In genomic region chr17:59110973-59111372, GRCh38 we compare ENCODE assay signal across 24 cellular contexts.
"Had no signal": no experiment of that assay in that cellular context is flagged by ENCODE, and none has a peak within 500 bp of the region (broad histone marks: within the 10 kb centered on the region; RNA-seq: fewer than 3 reads in every experiment).

No MANE protein-coding gene starts in this region.

- FAIRE-seq: colon, endometrium, islet of Langerhans had no signal

- H3K4me3 Mint-ChIP-seq: activated naive CD8-positive, alpha-beta T cell; natural killer cell treated with Interleukin-12 subunit alpha and Interleukin-12 subunit beta and Interleukin-15 and Interleukin-18, amount 100 ng/mL, for 72 hours; T-helper 2 cell treated with Interferon-gamma antibody and Interleukin-4, amounts not matched to agents 5 μg/mL and 100 μg/mL, for 36 hours had no signal

- H3K4me3 ChIP-seq: gastrocnemius medialis, left lung, lung, mucosa of descending colon, skin epidermis, testis, transverse colon had no signal

- H3K4me1 ChIP-seq: testis had no signal

- H3K36me3 Mint-ChIP-seq: activated naive CD8-positive, alpha-beta T cell; natural killer cell treated with Interleukin-12 subunit alpha and Interleukin-12 subunit beta and Interleukin-15 and Interleukin-18, amount 100 ng/mL, for 72 hours had no signal

- H3K27ac ChIP-seq: gastrocnemius medialis, left lung, skin epidermis, testis, transverse colon, VCaP had no signal

- DNase-seq: activated CD4-positive, alpha-beta T cell treated with anti-CD3 and anti-CD28 coated beads for 4 hours; activated CD4-positive, alpha-beta T cell treated with anti-CD3 and anti-CD28 coated beads, Interleukin-2, amount 50 U/mL, for 48 hours; activated effector memory CD4-positive, alpha-beta T cell treated with Interleukin-2 at 50 U/mL for 16 hours; activated naive CD4-positive, alpha-beta T cell treated with Interleukin-2 at 50 U/mL for 16 hours; anterior cingulate cortex; effector CD8-positive, alpha-beta T cell; gastrocnemius medialis; glutamatergic neuron; left lung; mucosa of descending colon; stimulated activated CD4-positive, alpha-beta T cell treated with anti-CD3 and anti-CD28 coated beads, Interleukin-12 subunit alpha, Interleukin-12 subunit beta, amount 100 ng/mL, for 4 hours; stimulated activated CD4-positive, alpha-beta T cell treated with anti-CD3 and anti-CD28 coated beads, Interleukin-4, amount 100 ng/mL, for 1 hour; stimulated activated naive CD8-positive, alpha-beta T cell treated with anti-CD3 and anti-CD28 coated beads, Interleukin-15, Interleukin-2, amounts not matched to agents 100 U/mL and 50 U/mL, for 24 hours; testis; transverse colon had no signal

- H3K27me3 ChIP-seq: gastrocnemius medialis, left lung, testis, transverse colon had no signal

- H3K9me3 ChIP-seq: gastrocnemius medialis, left lung, mucosa of descending colon, testis, transverse colon had no signal

- H3K27ac Mint-ChIP-seq: activated naive CD8-positive, alpha-beta T cell had no signal

- H3K27me3 Mint-ChIP-seq: activated naive CD8-positive, alpha-beta T cell; natural killer cell treated with Interleukin-12 subunit alpha and Interleukin-12 subunit beta and Interleukin-15 and Interleukin-18, amount 100 ng/mL, for 72 hours had no signal

- H3K9me3 Mint-ChIP-seq: natural killer cell treated with Interleukin-12 subunit alpha and Interleukin-12 subunit beta and Interleukin-15 and Interleukin-18, amount 100 ng/mL, for 72 hours; T-helper 2 cell treated with Interferon-gamma antibody and Interleukin-4, amounts not matched to agents 5 μg/mL and 100 μg/mL, for 36 hours had no signal

- H3K36me3 ChIP-seq: gastrocnemius medialis had no signal
